ENCODE assay signal across 25 cellular contexts in genomic region chr11:129291556-129291955, GRCh38.
DNase-seq lines count a peak whose midpoint lies in the region; ATAC-seq and TF ChIP-seq lines count a peak whose summit lies in the region.
"Had no signal": no experiment of that assay in that cellular context is flagged by ENCODE, and none has a peak within 500 bp of the region (broad histone marks: within the 10 kb centered on the region; RNA-seq: fewer than 3 reads in every experiment).

No MANE protein-coding gene starts in this region.

- TF ChIP-seq CTCF in WTC11 (IDR thresholded peaks at IDR 0.05) (no peak), uterus (IDR thresholded peaks at IDR 0.05) (no peak)

- TF ChIP-seq POLR2A in uterus (IDR thresholded peaks at IDR 0.05), result no peak

- H3K36me3 ChIP-seq in uterus, result no peaks in the 10 kb centered on the region
- H3K36me3 ChIP-seq: esophagus muscularis mucosa, gastrocnemius medialis, tibial artery had no signal

- no peaks in the 10 kb centered on the region for H3K9me3 Mint-ChIP-seq in WTC11
- no peaks in the 10 kb centered on the region for H3K9me3 Mint-ChIP-seq in activated naive CD4-positive, alpha-beta T cell treated with anti-CD3 and anti-CD28 coated beads, Interleukin-2, amount 50 U/mL, for 72 hours
- H3K9me3 Mint-ChIP-seq: activated naive CD4-positive, alpha-beta T cell treated with anti-CD3 and anti-CD28 coated beads, Interleukin-2, amount 50 U/mL, for 24 hours; CD14-positive monocyte; effector memory CD8-positive, alpha-beta T cell; IgD-negative memory B cell; stimulated activated naive CD8-positive, alpha-beta T cell treated with anti-CD3 and anti-CD28 coated beads, Interleukin-15, Interleukin-2, amounts not matched to agents 100 ng/mL and 50 ng/mL, for 24 hours had no signal

- no peaks in the 10 kb centered on the region for H3K4me1 ChIP-seq in uterus
- H3K4me1 ChIP-seq: esophagus muscularis mucosa, gastrocnemius medialis, tibial artery had no signal

- H3K9me3 ChIP-seq in uterus, result no peaks in the 10 kb centered on the region
- H3K9me3 ChIP-seq: esophagus muscularis mucosa, gastrocnemius medialis, tibial artery had no signal

- no peak overlapping the region for H3K27ac Mint-ChIP-seq in WTC11
- H3K27ac Mint-ChIP-seq in activated naive CD4-positive, alpha-beta T cell treated with anti-CD3 and anti-CD28 coated beads, Interleukin-2, amount 50 U/mL, for 72 hours, result no peak overlapping the region
- H3K27ac Mint-ChIP-seq: activated naive CD4-positive, alpha-beta T cell treated with anti-CD3 and anti-CD28 coated beads, Interleukin-2, amount 50 U/mL, for 24 hours; CD14-positive monocyte; effector memory CD8-positive, alpha-beta T cell; stimulated activated naive CD8-positive, alpha-beta T cell treated with anti-CD3 and anti-CD28 coated beads, Interleukin-15, Interleukin-2, amounts not matched to agents 100 ng/mL and 50 ng/mL, for 24 hours had no signal

- ATAC-seq in WTC11 (peak; percentile 73), GM18502 (IDR thresholded peaks at IDR 0.05; ENCODE audit: poor library complexity, unreplicated experiment) (no peak)
- no peak for ATAC-seq in activated naive CD4-positive, alpha-beta T cell treated with anti-CD3 and anti-CD28 coated beads, Interleukin-2, amount 50 U/mL, for 72 hours
- ATAC-seq: effector memory CD8-positive, alpha-beta T cell; gastrocnemius medialis; naive thymus-derived CD4-positive, alpha-beta T cell; SK-N-SH treated with all-trans-retinoic acid at 6 μM for 48 hours had no signal

- POLR2A ChIA-PET in WTC11 (lab: Charles Lee), result no interaction called here

- H3K27ac ChIP-seq in substantia nigra (ENCODE audit: low read depth, low read length, poor library complexity, severe bottlenecking), result no peak overlapping the region
- no peak overlapping the region for H3K27ac ChIP-seq in uterus
- H3K27ac ChIP-seq: esophagus muscularis mucosa, gastrocnemius medialis, tibial artery had no signal

- H3K27me3 ChIP-seq in uterus, result no peaks in the 10 kb centered on the region
- H3K27me3 ChIP-seq: gastrocnemius medialis had no signal

- CTCF ChIA-PET in WTC11 (lab: Charles Lee), result interaction anchor here (1.4 kb wide), 1 partner anchor 40 kb away, joined by 4 read pairs; no protein-coding TSS in a partner anchor

- DNase-seq in WTC11 (ENCODE audit: low spot score) (no peak), epidermal melanocyte (ENCODE audit: insufficient read length, low spot score) (peak; percentile 63), middle frontal gyrus (ENCODE audit: extremely low spot score, low spot score) (peak; percentile 48), substantia nigra (lab: John Stamatoyannopoulos, UW) (peak in 44 of 49 donors; percentile 20 to 87 (median 71)), uterus (no peak), SKM-1 (lab: John Stamatoyannopoulos, UW; ENCODE audit: unreplicated experiment) (no peak)
- no peak for DNase-seq in activated naive CD4-positive, alpha-beta T cell treated with anti-CD3 and anti-CD28 coated beads, Interleukin-2, amount 50 U/mL, for 72 hours (ENCODE audit: low spot score in 2 of 2)
- DNase-seq: activated CD4-positive, alpha-beta T cell treated with anti-CD3 and anti-CD28 coated beads, Interleukin-2, amount 50 U/mL, for 4 hours; activated CD8-positive, alpha-beta memory T cell treated with anti-CD3 and anti-CD28 coated beads, Interleukin-2, amount 50 U/mL, for 4 hours; effector memory CD8-positive, alpha-beta T cell; gastrocnemius medialis; kidney; naive thymus-derived CD4-positive, alpha-beta T cell; NCI-H1105; NCI-H2029 treated with DMSO at 0.1 percent for 48 hours; NCI-H2227 treated with DMSO at 0.1 percent for 48 hours; tibial artery had no signal

- no peaks in the 10 kb centered on the region for H3K36me3 Mint-ChIP-seq in WTC11
- no peaks in the 10 kb centered on the region for H3K36me3 Mint-ChIP-seq in activated naive CD4-positive, alpha-beta T cell treated with anti-CD3 and anti-CD28 coated beads, Interleukin-2, amount 50 U/mL, for 72 hours
- H3K36me3 Mint-ChIP-seq: activated naive CD4-positive, alpha-beta T cell treated with anti-CD3 and anti-CD28 coated beads, Interleukin-2, amount 50 U/mL, for 24 hours; CD14-positive monocyte; IgD-negative memory B cell; naive thymus-derived CD4-positive, alpha-beta T cell had no signal

- intact Hi-C loops in uterus (cut with DNase I; ENCODE audit: low total_unique reads), result no loop called here

- H3K4me1 Mint-ChIP-seq in WTC11, result peaks cover 23% of the 10 kb centered on the region
- H3K4me1 Mint-ChIP-seq: activated naive CD4-positive, alpha-beta T cell treated with anti-CD3 and anti-CD28 coated beads, Interleukin-2, amount 50 U/mL, for 24 hours; IgD-negative memory B cell had no signal

- H3K4me3 Mint-ChIP-seq in WTC11, result no peak overlapping the region
- H3K4me3 Mint-ChIP-seq: activated naive CD4-positive, alpha-beta T cell treated with anti-CD3 and anti-CD28 coated beads, Interleukin-2, amount 50 U/mL, for 24 hours; CD14-positive monocyte; effector memory CD8-positive, alpha-beta T cell; IgD-negative memory B cell; naive thymus-derived CD4-positive, alpha-beta T cell; stimulated activated naive CD8-positive, alpha-beta T cell treated with anti-CD3 and anti-CD28 coated beads, Interleukin-15, Interleukin-2, amounts not matched to agents 100 ng/mL and 50 ng/mL, for 24 hours had no signal

- H3K4me3 ChIP-seq in uterus, result no peak overlapping the region
- H3K4me3 ChIP-seq: esophagus muscularis mucosa, gastrocnemius medialis, lung, tibial artery had no signal

- no peaks in the 10 kb centered on the region for H3K27me3 Mint-ChIP-seq in WTC11 (ENCODE audit: low read depth)

TF ChIP-seq in WTC11, 78 proteins besides CTCF, POLR2A, EP300 and RAD21:
- TF ChIP-seq NFATC4 (CRISPR knock-in tag; IDR thresholded peaks at IDR 0.05) (no peak), SMAD3 (CRISPR knock-in tag; IDR thresholded peaks at IDR 0.05; ENCODE audit: borderline replicate concordance) (no peak)

Comparison
In these comparisons a context has a peak if more than half of its experiments do, and no peak if none do; other contexts are left out.
1. DNase-seq: peak in epidermal melanocyte (single experiment), middle frontal gyrus (single experiment) and substantia nigra (44 of 49); none in WTC11 (single experiment), activated naive CD4-positive, alpha-beta T cell treated with anti-CD3 and anti-CD28 coated beads, Interleukin-2, amount 50 U/mL, for 72 hours (0 of 2), uterus (0 of 2) and SKM-1 (single experiment).